In genomic region chr12:14185441-14186192, GRCh38 we compare ENCODE assay signal across 8 cellular contexts.
DNase-seq lines count a peak whose midpoint lies in the region; ATAC-seq and TF ChIP-seq lines count a peak whose summit lies in the region.

No MANE protein-coding gene starts in this region.

- H3K27ac ChIP-seq in mammary epithelial cell (ENCODE audit: insufficient read depth, low read depth, low read length) (no peak overlapping the region), lung (ENCODE audit: low read depth in 1 of 2, low read length in 1 of 2) (no peak overlapping the region), sigmoid colon (no peak overlapping the region)

- TF ChIP-seq POLR2A in sigmoid colon (IDR thresholded peaks at IDR 0.05), result no peak

- WGBS in mammary epithelial cell (ENCODE audit: low coverage, missing lambda C conversion rate), result 45% methylated on average over 8 of the region's 8 CpGs
- WGBS in lung, 2 donors, result 47 to 51% methylated on average over 8 of the region's 8 CpGs
- 44% methylated on average over 8 of the region's 8 CpGs for WGBS in sigmoid colon, 2 donors

- H4K20me1 ChIP-seq in mammary epithelial cell (ENCODE audit: insufficient read depth, low read length), result no peaks in the 10 kb centered on the region

- H3K79me2 ChIP-seq in mammary epithelial cell (ENCODE audit: insufficient read depth, low read length), result no peaks in the 10 kb centered on the region

- H3K27me3 ChIP-seq in NT2/D1 (ENCODE audit: insufficient read depth, insufficient read length), result no peaks in the 10 kb centered on the region
- H3K27me3 ChIP-seq in mammary epithelial cell (ENCODE audit: insufficient read depth, low read length), result no peaks in the 10 kb centered on the region
- H3K27me3 ChIP-seq in lung (ENCODE audit: control insufficient read depth, insufficient read depth), result no peaks in the 10 kb centered on the region
- no peaks in the 10 kb centered on the region for H3K27me3 ChIP-seq in sigmoid colon

- TF ChIP-seq RAD21 in Ishikawa (IDR thresholded peaks at IDR 0.05; ENCODE audit: low read depth), result peak; percentile 90

- H3K9ac ChIP-seq in NT2/D1 (ENCODE audit: insufficient read length, low read depth) (no peak overlapping the region), mammary epithelial cell (ENCODE audit: insufficient read depth, low read length) (no peak overlapping the region)

- peak; percentile 69 for ATAC-seq in lung (ENCODE audit: insufficient read depth, low FRiP score)

- peak; percentile 69 to 80 for TF ChIP-seq CTCF in mammary epithelial cell (conservative IDR thresholded peaks at IDR 0.05 in 1 of 2, IDR thresholded peaks at IDR 0.05 in 1 of 2; ENCODE audit: extremely low read depth in 1 of 2, insufficient read depth in 1 of 2, low read depth in 1 of 2, low read length in 2 of 2)
- TF ChIP-seq CTCF in lung (IDR thresholded peaks at IDR 0.05; ENCODE audit: control extremely low read depth, extremely low read depth), result peak; percentile 24
- peak in 2 of 4 experiments; percentile 20 to 27 for TF ChIP-seq CTCF in sigmoid colon (IDR thresholded peaks at IDR 0.05)

- no peak for TF ChIP-seq EP300 in Ishikawa (IDR thresholded peaks at IDR 0.05; ENCODE audit: borderline replicate concordance)
- no peak for TF ChIP-seq EP300 in sigmoid colon (IDR thresholded peaks at IDR 0.05)

- in situ Hi-C loops in mammary epithelial cell (cut with MboI; ENCODE audit: low sequenced_read_pairs in 2 of 2), result no loop called here

- H3K4me3 ChIP-seq in NT2/D1 (ENCODE audit: insufficient read length, low read depth) (no peak overlapping the region), mammary epithelial cell (replicated peaks in 1 of 3; ENCODE audit: insufficient read depth in 1 of 3, low read depth in 2 of 3, low read length in 3 of 3) (no peak overlapping the region), lung (no peak overlapping the region), sigmoid colon (no peak overlapping the region)

- H3K4me1 ChIP-seq in NT2/D1 (ENCODE audit: insufficient read depth, insufficient read length) (peaks cover 4% of the 10 kb centered on the region), mammary epithelial cell (ENCODE audit: insufficient read depth, low read length) (no peaks in the 10 kb centered on the region), lung (ENCODE audit: control insufficient read depth in 2 of 2, insufficient read depth in 2 of 2, low read length in 2 of 2) (no peaks in the 10 kb centered on the region), sigmoid colon (no peaks in the 10 kb centered on the region)

- intact Hi-C loops in mammary epithelial cell (cut with micrococcal nuclease), result loop anchor here (1.0 to 5.0 kb wide), 4 partner anchors 53 to 269 kb away; partner anchors contain the start of gene ATF7IP
- intact Hi-C loops in sigmoid colon (cut with DNase I), result no loop called here

- no TSS peak for BruUV-seq in mammary epithelial cell (replicated peaks; lab: Mats Ljungman, UMichigan)

- H2AFZ ChIP-seq in mammary epithelial cell (ENCODE audit: low read depth, low read length), result no peak overlapping the region

- peak; percentile 7 for DNase-seq in stimulated activated CD4-positive, alpha-beta T cell treated with anti-CD3 and anti-CD28 coated beads, Interleukin-12 subunit alpha, Interleukin-12 subunit beta, amount 100 ng/mL, for 4 hours
- DNase-seq in stimulated activated CD4-positive, alpha-beta T cell treated with anti-CD3 and anti-CD28 coated beads, Interleukin-4, amount 100 ng/mL, for 1 hour, result no peak
- DNase-seq in H4 (ENCODE audit: low spot score) (peak; percentile 48), NT2/D1 (ENCODE audit: low read depth, low spot score) (peak; percentile 89), mammary epithelial cell (peak; percentile 37), lung (ENCODE audit: low spot score) (no peak), sigmoid colon (no peak)

- no peaks in the 10 kb centered on the region for H3K36me3 ChIP-seq in NT2/D1 (ENCODE audit: insufficient read depth, insufficient read length, low read length)
- H3K36me3 ChIP-seq in mammary epithelial cell (ENCODE audit: insufficient read depth, low read length), result no peaks in the 10 kb centered on the region
- H3K36me3 ChIP-seq in lung (ENCODE audit: control insufficient read depth in 2 of 2, insufficient read depth in 2 of 2, low read length in 2 of 2), result no peaks in the 10 kb centered on the region
- H3K36me3 ChIP-seq in sigmoid colon, result no peaks in the 10 kb centered on the region

- H3K9me3 ChIP-seq in NT2/D1 (ENCODE audit: insufficient read depth, low read length) (no peaks in the 10 kb centered on the region), mammary epithelial cell (replicated peaks; ENCODE audit: insufficient read depth, low read length) (no peaks in the 10 kb centered on the region), lung (ENCODE audit: control insufficient read depth in 2 of 2, insufficient read depth in 1 of 2, low read length in 1 of 2) (no peaks in the 10 kb centered on the region), sigmoid colon (no peaks in the 10 kb centered on the region)

- dilution Hi-C loops in mammary epithelial cell (cut with HindIII; ENCODE audit: low sequenced_read_pairs), result no loop called here

- CTCF ChIA-PET in mammary epithelial cell (lab: Charles Lee; ENCODE audit: low non-redundant PET), result interaction anchor here (0.5 to 0.8 kb wide), 5 partner anchors 13 to 1215 kb away, joined by 3 to 4 read pairs (median 3); no protein-coding TSS in a partner anchor

- no peak overlapping the region for H3K4me2 ChIP-seq in mammary epithelial cell (ENCODE audit: insufficient read depth, low read depth, low read length)

TF ChIP-seq in Ishikawa, 13 proteins besides CTCF, POLR2A, EP300 and RAD21:
- peak; percentile 54; the same call in 1 of the 2 replicates for TF ChIP-seq TEAD4 (IDR thresholded peaks at IDR 0.05)
- no peak for TF ChIP-seq TCF12 (IDR thresholded peaks at IDR 0.05; ENCODE audit: low read depth)

Comparison
In these comparisons a context has a peak if more than half of its experiments do, and no peak if none do; other contexts are left out.
1. DNase-seq: peak in stimulated activated CD4-positive, alpha-beta T cell treated with anti-CD3 and anti-CD28 coated beads, Interleukin-12 subunit alpha, Interleukin-12 subunit beta, amount 100 ng/mL, for 4 hours (single experiment), H4 (single experiment), NT2/D1 (single experiment) and mammary epithelial cell (single experiment); none in stimulated activated CD4-positive, alpha-beta T cell treated with anti-CD3 and anti-CD28 coated beads, Interleukin-4, amount 100 ng/mL, for 1 hour (single experiment), lung (single experiment) and sigmoid colon (single experiment).